8 cellular contexts compared by ENCODE assay signal in genomic region chr9:137086531-137087408, GRCh38. TPM values are rescaled to one million over a fixed set of nuclear protein-coding genes. Genes with fewer than 3 reads are reported as not detected.
A peak's percentile ranks its signal among the peaks of the same experiment; 100 is the strongest.
DNase-seq lines count a peak whose midpoint lies in the region; ATAC-seq and TF ChIP-seq lines count a peak whose summit lies in the region.

MAN1B1 (plus strand) TSS chr9:137086985; CDS start chr9:137087000, 15 bp downstream.

- peak within 1 kb of the TSS; percentile 98 for H3K27ac Mint-ChIP-seq in activated CD4-positive, alpha-beta T cell treated with anti-CD3 and anti-CD28 coated beads, Interleukin-2, amount 10 ng/mL, durations not matched to agents 24 days and 14 days

- POLR2A ChIA-PET in BJ (lab: Charles Lee), result interaction anchor here (0.7 to 1.0 kb wide), 2 partner anchors 9 to 18 kb away, joined by 3 to 4 read pairs; no protein-coding TSS in a partner anchor

- H3K27me3 ChIP-seq in BJ (ENCODE audit: control insufficient read depth, insufficient read depth, low read length), result no peaks in the 10 kb centered on the region
- H3K27me3 ChIP-seq in layer of hippocampus (ENCODE audit: control insufficient read depth, insufficient read depth, low read length), result no peaks in the 10 kb centered on the region

- H3K4me3 Mint-ChIP-seq in activated CD4-positive, alpha-beta T cell treated with anti-CD3 and anti-CD28 coated beads, Interleukin-2, amount 10 ng/mL, durations not matched to agents 24 days and 14 days, result peak within 1 kb of the TSS; percentile 94

- intact Hi-C loops in activated CD4-positive, alpha-beta T cell treated with anti-CD3 and anti-CD28 coated beads, Interleukin-2, amount 10 ng/mL, durations not matched to agents 24 days and 14 days (cut with micrococcal nuclease), result loop anchor here (1.0 to 2.0 kb wide), 5 partner anchors 9 to 137 kb away; partner anchors contain the start of genes DPP7, SAPCD2 and UAP1L1

- H3K27me3 Mint-ChIP-seq in activated CD4-positive, alpha-beta T cell treated with anti-CD3 and anti-CD28 coated beads, Interleukin-2, amount 10 ng/mL, durations not matched to agents 24 days and 14 days, result peaks cover 3% of the 10 kb centered on the region

- peak within 1 kb of the TSS; percentile 64 for H3K4me3 ChIP-seq in BJ (ENCODE audit: low read depth, low read length)
- peak within 1 kb of the TSS; percentile 96 for H3K4me3 ChIP-seq in coronary artery

- H3K27ac ChIP-seq in coronary artery (peak within 1 kb of the TSS; percentile 93 to 95), layer of hippocampus (ENCODE audit: low read depth, low read length) (peak within 1 kb of the TSS; percentile 89)

- CTCF ChIA-PET in BJ (lab: Yijun Ruan, JAX), result interaction anchor here (0.8 to 3.3 kb wide), 9 partner anchors 9 to 148 kb away, joined by 3 to 10 read pairs (median 7); partner anchors contain the start of genes NPDC1 and SAPCD2

- H3K36me3 ChIP-seq in BJ (ENCODE audit: control insufficient read depth, insufficient read depth, low read length), result peaks cover 15% of the 10 kb centered on the region

- peaks cover 35% of the 10 kb centered on the region for H3K4me1 Mint-ChIP-seq in activated CD4-positive, alpha-beta T cell treated with anti-CD3 and anti-CD28 coated beads, Interleukin-2, amount 10 ng/mL, durations not matched to agents 24 days and 14 days

- H3K36me3 Mint-ChIP-seq in activated CD4-positive, alpha-beta T cell treated with anti-CD3 and anti-CD28 coated beads, Interleukin-2, amount 10 ng/mL, durations not matched to agents 24 days and 14 days (ENCODE audit: low read depth), result peaks cover 22% of the 10 kb centered on the region

- ATAC-seq in GM19324 (IDR thresholded peaks at IDR 0.05; ENCODE audit: low FRiP score, unreplicated experiment) (peak; percentile 91), HG03469 (IDR thresholded peaks at IDR 0.05; ENCODE audit: unreplicated experiment) (peak; percentile 61)

- DNase-seq in BJ (ENCODE audit: low read depth) (peak; percentile 96), NCI-H526 treated with DMSO at 0.1 percent for 48 hours (lab: John Stamatoyannopoulos, UW) (peak; percentile 90), coronary artery (ENCODE audit: low spot score) (peak; percentile 98)
- DNase-seq in activated CD4-positive, alpha-beta T cell treated with anti-CD3 and anti-CD28 coated beads, Interleukin-2, amount 10 ng/mL, durations not matched to agents 24 days and 14 days, result peak; percentile 100
- peak; percentile 99 to 100 for DNase-seq in stimulated activated CD4-positive, alpha-beta T cell treated with anti-CD3 and anti-CD28 coated beads, Interleukin-1b, Interleukin-23, amount 100 ng/mL, for 4 hours (ENCODE audit: low read depth in 2 of 2)

- TF ChIP-seq CTCF in BJ (IDR thresholded peaks at IDR 0.05; ENCODE audit: insufficient read depth, low read depth, low read length), result no peak
- no peak for TF ChIP-seq CTCF in coronary artery (IDR thresholded peaks at IDR 0.05)

- no peaks in the 10 kb centered on the region for H3K9me3 Mint-ChIP-seq in activated CD4-positive, alpha-beta T cell treated with anti-CD3 and anti-CD28 coated beads, Interleukin-2, amount 10 ng/mL, durations not matched to agents 24 days and 14 days

RNA-seq across cellular contexts. Expression of gene MAN1B1, which starts in this region (rescaled TPM):
- polyA plus RNA-seq in BJ (2011; rRNA removed), result 53.0 and 80.0 TPM in 2 replicates
- 37.3 and 50.3 TPM in 2 replicates for polyA minus RNA-seq in BJ (2011; rRNA and poly(A)+ RNA removed)
- total RNA-seq in activated CD4-positive, alpha-beta T cell treated with anti-CD3 and anti-CD28 coated beads, Interleukin-2, amount 10 ng/mL, durations not matched to agents 24 days and 14 days, result 49.7 and 50.1 TPM in 2 replicates

Comparison
In these comparisons a context has a peak if more than half of its experiments do, and no peak if none do; other contexts are left out.
1. Peak in every context shown above with its lines: DNase-seq, ATAC-seq, H3K4me3 ChIP-seq and H3K27ac ChIP-seq.